ENCODE assay signal across 13 cellular contexts in genomic region chr2:215918901-215919585, GRCh38.
DNase-seq lines count a peak whose midpoint lies in the region; ATAC-seq, FAIRE-seq and TF ChIP-seq lines count a peak whose summit lies in the region.
"Had no signal": no experiment of that assay in that cellular context is flagged by ENCODE, and none has a peak within 500 bp of the region (broad histone marks: within the 10 kb centered on the region; RNA-seq: fewer than 3 reads in every experiment).

No MANE protein-coding gene starts in this region.

- TF ChIP-seq CTCF in A549 (IDR thresholded peaks at IDR 0.05) (no peak), IMR-90 (conservative IDR thresholded peaks at IDR 0.05; ENCODE audit: low read depth, low read length) (no peak), K562 (IDR thresholded peaks at IDR 0.05 in 2 of 3, conservative IDR thresholded peaks at IDR 0.05 in 1 of 3; ENCODE audit: insufficient read depth in 2 of 3, low read depth in 1 of 3, low read length in 3 of 3) (no peak), pancreas (IDR thresholded peaks at IDR 0.05) (no peak)

- peaks cover 25% of the 10 kb centered on the region for H3K4me1 ChIP-seq in A549
- peaks cover 12% of the 10 kb centered on the region for H3K4me1 ChIP-seq in IMR-90 (ENCODE audit: control insufficient read depth, insufficient read depth, low read length)
- H3K4me1 ChIP-seq in K562 (replicated peaks in 1 of 2; ENCODE audit: control insufficient read depth in 2 of 2, insufficient read depth in 2 of 2, low read length in 2 of 2), result no peaks in the 10 kb centered on the region; a peak in 1 of 5 replicates
- H3K4me1 ChIP-seq in muscle layer of colon (ENCODE audit: insufficient read depth, low read length), result peaks cover 29% of the 10 kb centered on the region
- H3K4me1 ChIP-seq in pancreas, result no peaks in the 10 kb centered on the region
- H3K4me1 ChIP-seq: prostate gland had no signal

- H4K91ac ChIP-seq in IMR-90 (ENCODE audit: insufficient read depth, low read depth, low read length), result peak overlapping the region; percentile 81

- no peaks in the 10 kb centered on the region for H3K79me2 ChIP-seq in K562 (ENCODE audit: control insufficient read depth, insufficient read depth, low read length)

- peak overlapping the region; percentile 52; the same call in 1 of the 2 replicates for H3K9ac ChIP-seq in IMR-90 (ENCODE audit: low read depth, low read length)
- no peak overlapping the region for H3K9ac ChIP-seq in K562 (ENCODE audit: insufficient read depth in 1 of 2, low read depth in 2 of 2, low read length in 2 of 2)
- H3K9ac ChIP-seq in muscle layer of colon (ENCODE audit: low read length), result no peak overlapping the region

- H2BK120ac ChIP-seq in IMR-90 (ENCODE audit: low read depth, low read length), result peak overlapping the region; percentile 85

- peak overlapping the region; percentile 55; the same call in 1 of the 2 replicates for H3K14ac ChIP-seq in IMR-90 (replicated peaks; ENCODE audit: low read depth, low read length)

- no peak overlapping the region for H2AK9ac ChIP-seq in IMR-90 (replicated peaks; ENCODE audit: low read depth, low read length, poor library complexity)

- H3K4me3 ChIP-seq in A549, result no peak overlapping the region
- no peak overlapping the region for H3K4me3 ChIP-seq in IMR-90 (ENCODE audit: insufficient read depth, low read depth, low read length)
- H3K4me3 ChIP-seq in K562, result no peak overlapping the region
- no peak overlapping the region for H3K4me3 ChIP-seq in muscle layer of colon (ENCODE audit: low read depth in 1 of 2, low read length in 2 of 2)
- no peak overlapping the region for H3K4me3 ChIP-seq in pancreas
- H3K4me3 ChIP-seq: prostate gland had no signal

- H4K20me1 ChIP-seq in IMR-90 (ENCODE audit: insufficient read depth, low read length) (no peaks in the 10 kb centered on the region), K562 (replicated peaks; ENCODE audit: control insufficient read depth, insufficient read depth, low read length) (no peaks in the 10 kb centered on the region)

- no peaks in the 10 kb centered on the region for H3K79me1 ChIP-seq in IMR-90 (ENCODE audit: low read depth in 1 of 2, low read length in 2 of 2)

- no peaks in the 10 kb centered on the region for H3K27me3 ChIP-seq in IMR-90 (ENCODE audit: control insufficient read depth, insufficient read depth, low read length)
- H3K27me3 ChIP-seq in K562 (ENCODE audit: control insufficient read depth in 2 of 2, insufficient read depth in 2 of 2, low read length in 2 of 2), result no peaks in the 10 kb centered on the region
- no peaks in the 10 kb centered on the region for H3K27me3 ChIP-seq in muscle layer of colon (ENCODE audit: control insufficient read depth in 1 of 2, insufficient read depth in 2 of 2, low read length in 2 of 2)
- H3K27me3 ChIP-seq in pancreas, result no peaks in the 10 kb centered on the region

- POLR2A ChIA-PET in A549 (lab: Yijun Ruan, JAX), result no interaction called here
- POLR2A ChIA-PET in IMR-90 (lab: Charles Lee; ENCODE audit: unreplicated experiment), result interaction anchor here (0.7 kb wide), 1 partner anchor 205 kb away, joined by 7 read pairs; no protein-coding TSS in a partner anchor
- POLR2A ChIA-PET in K562 (lab: Yijun Ruan, JAX), result no interaction called here

- H3K9me1 ChIP-seq in IMR-90 (ENCODE audit: insufficient read depth, low read length) (peaks cover 3% of the 10 kb centered on the region; the same call in 1 of the 2 replicates), K562 (ENCODE audit: control insufficient read depth, insufficient read depth, low read length) (no peaks in the 10 kb centered on the region)

- in situ Hi-C loops in IMR-90 (cut with MboI; ENCODE audit: low sequenced_read_pairs) (loop anchor here (10.0 kb wide), 1 partner anchor 484 kb away; the partner anchor contains the start of gene FN1), K562 (cut with MboI) (loop anchor here (10.0 kb wide), 1 partner anchor 464 kb away; no protein-coding TSS in a partner anchor)

- 70% methylated on average over 3 of the region's 3 CpGs for WGBS in A549 (ENCODE audit: missing lambda C conversion rate)
- WGBS in IMR-90 (ENCODE audit: extremely low coverage in 2 of 2, insufficient read length in 1 of 2), 2 experiments, result no CpG with 5 or more reads among the region's 3 CpGs
- 49% methylated on average over 3 of the region's 3 CpGs for WGBS in K562 (ENCODE audit: insufficient coverage, low coverage, missing lambda C conversion rate)
- WGBS in pancreas, 2 donors, result 42 to 57% methylated on average over 3 of the region's 3 CpGs

- ATAC-seq in A549 (no peak), IMR-90 (ENCODE audit: low read depth) (no peak), K562 (no peak), pancreas (no peak), GM18520 (IDR thresholded peaks at IDR 0.05; ENCODE audit: unreplicated experiment) (no peak)

- peak overlapping the region; percentile 69; the same call in 2 of the 3 replicates for H2BK15ac ChIP-seq in IMR-90 (ENCODE audit: low read depth, low read length)

- H3K18ac ChIP-seq in IMR-90 (ENCODE audit: low read depth, low read length), result peak overlapping the region; percentile 95

- H2BK20ac ChIP-seq in IMR-90 (ENCODE audit: low read depth, low read length), result peak overlapping the region; percentile 67

- dilution Hi-C loops in IMR-90 (cut with HindIII; ENCODE audit: low sequenced_read_pairs, unreplicated experiment), result no loop called here

- no peak for FAIRE-seq in A549 (lab: Jason Lieb, UNC)
- no peak for FAIRE-seq in K562 (lab: Jason Lieb, UNC)
- no peak for FAIRE-seq in pancreas (lab: Jason Lieb, UNC)
- FAIRE-seq: A204.1 had no signal

- no peaks in the 10 kb centered on the region for H3K9me3 ChIP-seq in A549
- H3K9me3 ChIP-seq in IMR-90 (ENCODE audit: control insufficient read depth, insufficient read depth, low read length), result no peaks in the 10 kb centered on the region
- H3K9me3 ChIP-seq in K562 (replicated peaks; ENCODE audit: control insufficient read depth, insufficient read depth, low read depth, low read length), result no peaks in the 10 kb centered on the region
- no peaks in the 10 kb centered on the region for H3K9me3 ChIP-seq in muscle layer of colon (ENCODE audit: low read length)
- H3K9me3 ChIP-seq in pancreas, result no peaks in the 10 kb centered on the region
- H3K9me3 ChIP-seq: prostate gland had no signal

- H2AK5ac ChIP-seq in IMR-90 (ENCODE audit: low read depth, low read length), result peak overlapping the region; percentile 77

- H2AFZ ChIP-seq in IMR-90 (replicated peaks; ENCODE audit: low read length, poor library complexity) (peak overlapping the region; percentile 24), K562 (ENCODE audit: low read depth, low read length) (no peak overlapping the region)

- peak overlapping the region; percentile 49 for H3K4ac ChIP-seq in IMR-90 (ENCODE audit: low read depth, low read length)

- H2BK5ac ChIP-seq in IMR-90 (ENCODE audit: low read depth, low read length, poor library complexity, severe bottlenecking), result peak overlapping the region; percentile 58

- peak overlapping the region; percentile 61 for H3K56ac ChIP-seq in IMR-90 (ENCODE audit: extremely low read depth, insufficient read depth, low read length)

- H3K27ac ChIP-seq in A549 (peak overlapping the region; percentile 50), IMR-90 (ENCODE audit: insufficient read depth, low read length) (peak overlapping the region; percentile 25; the same call in 1 of the 2 replicates), K562 (ENCODE audit: extremely low read depth, low read depth, low read length) (no peak overlapping the region), muscle layer of colon (ENCODE audit: low read depth, low read length) (peak overlapping the region; percentile 48), pancreas (no peak overlapping the region)
- H3K27ac ChIP-seq: prostate gland had no signal

- peak overlapping the region; percentile 21; the same call in 1 of the 2 replicates for H3K23ac ChIP-seq in IMR-90 (ENCODE audit: low read depth, low read length)

- peak overlapping the region; percentile 50 for H3K4me2 ChIP-seq in A549
- peak overlapping the region; percentile 34; the same call in 1 of the 2 replicates for H3K4me2 ChIP-seq in IMR-90 (ENCODE audit: low read depth, low read length)
- H3K4me2 ChIP-seq in K562 (ENCODE audit: insufficient read depth, low read length), result no peak overlapping the region

- TF ChIP-seq EP300 in A549 (IDR thresholded peaks at IDR 0.05) (no peak), K562 (IDR thresholded peaks at IDR 0.05; ENCODE audit: low read length) (no peak)

- DNase-seq in A549 (ENCODE audit: low read depth in 1 of 2, low spot score in 1 of 2), result no peak
- DNase-seq in IMR-90, result no peak
- DNase-seq in K562 (ENCODE audit: extremely low read depth in 1 of 4, low spot score in 3 of 4), result no peak
- no peak for DNase-seq in DMS153 treated with DMSO at 0.1 percent for 48 hours (lab: John Stamatoyannopoulos, UW; ENCODE audit: unreplicated experiment)
- no peak for DNase-seq in pancreas
- no peak for DNase-seq in activated effector memory CD4-positive, alpha-beta T cell treated with anti-CD3 and anti-CD28 coated beads, Interleukin-2, amount 50 U/mL, for 16 hours
- DNase-seq: activated T-cell treated with anti-CD3 and anti-CD28 coated beads, Interleukin-2, amount 50 U/mL, for 4 hours; CD8-positive, alpha-beta memory T cell; hypothalamus had no signal

- CTCF ChIA-PET in A549 (lab: Yijun Ruan, JAX) (interaction anchor here (0.6 to 2.6 kb wide), 13 partner anchors 18 to 958 kb away, joined by 3 to 16 read pairs (median 3); no protein-coding TSS in a partner anchor), IMR-90 (lab: Yijun Ruan, JAX) (interaction anchor here (0.8 to 1.2 kb wide), 5 partner anchors 92 to 467 kb away, joined by 3 to 6 read pairs (median 3); no protein-coding TSS in a partner anchor), K562 (lab: Yijun Ruan, JAX; ENCODE audit: low intra/inter-chr PET ratio) (no interaction called here)

- peak overlapping the region; percentile 92 for H4K5ac ChIP-seq in IMR-90 (ENCODE audit: low read depth, low read length)

- BruUV-seq in IMR-90 (replicated peaks; lab: Mats Ljungman, UMichigan), result no TSS peak
- BruUV-seq in K562 (replicated peaks; lab: Mats Ljungman, UMichigan), result no TSS peak

- TF ChIP-seq RAD21 in A549 (conservative IDR thresholded peaks at IDR 0.05 in 1 of 2, IDR thresholded peaks at IDR 0.05 in 1 of 2), result no peak
- TF ChIP-seq RAD21 in IMR-90 (IDR thresholded peaks at IDR 0.05; ENCODE audit: low read length), result no peak
- TF ChIP-seq RAD21 in K562 (CRISPR knock-in tag; conservative IDR thresholded peaks at IDR 0.05 in 1 of 2, IDR thresholded peaks at IDR 0.05 in 1 of 2), result no peak

- H3K36me3 ChIP-seq in IMR-90 (ENCODE audit: control insufficient read depth, insufficient read depth, low read length) (no peaks in the 10 kb centered on the region), K562 (ENCODE audit: control insufficient read depth, insufficient read depth, low read length) (no peaks in the 10 kb centered on the region), muscle layer of colon (ENCODE audit: insufficient read depth, low read length) (no peaks in the 10 kb centered on the region), pancreas (no peaks in the 10 kb centered on the region)
- H3K36me3 ChIP-seq: prostate gland had no signal

- peak overlapping the region; percentile 49 to 83 for H4K8ac ChIP-seq in IMR-90 (ENCODE audit: low read depth in 2 of 2, low read length in 2 of 2)

- intact Hi-C loops in IMR-90 (cut with micrococcal nuclease), result loop anchor here (2.0 to 5.0 kb wide), 4 partner anchors 92 to 390 kb away; no protein-coding TSS in a partner anchor
- intact Hi-C loops in K562 (cut with micrococcal nuclease), result loop anchor here (10.0 kb wide), 1 partner anchor 124 kb away; no protein-coding TSS in a partner anchor
- intact Hi-C loops in pancreas (cut with DNase I), result no loop called here

- no peak for TF ChIP-seq POLR2A in A549 (IDR thresholded peaks at IDR 0.05; ENCODE audit: low read length)
- TF ChIP-seq POLR2A in IMR-90 (IDR thresholded peaks at IDR 0.05; ENCODE audit: low read depth, low read length), result no peak
- no peak for TF ChIP-seq POLR2A in K562 (conservative IDR thresholded peaks at IDR 0.05)

Comparison
In these comparisons a context has a peak if more than half of its experiments do, and no peak if none do; other contexts are left out.
1. H3K27ac ChIP-seq: peak in A549 (2 of 2), IMR-90 (single experiment) and muscle layer of colon (single experiment); none in K562 (single experiment) and pancreas (0 of 4).
2. intact Hi-C loops: an anchor here in IMR-90 (2.0 to 5.0 kb wide) and K562 (10.0 kb wide); none called in pancreas.